25 cellular contexts compared by ENCODE assay signal in the genomic region with DNA sequence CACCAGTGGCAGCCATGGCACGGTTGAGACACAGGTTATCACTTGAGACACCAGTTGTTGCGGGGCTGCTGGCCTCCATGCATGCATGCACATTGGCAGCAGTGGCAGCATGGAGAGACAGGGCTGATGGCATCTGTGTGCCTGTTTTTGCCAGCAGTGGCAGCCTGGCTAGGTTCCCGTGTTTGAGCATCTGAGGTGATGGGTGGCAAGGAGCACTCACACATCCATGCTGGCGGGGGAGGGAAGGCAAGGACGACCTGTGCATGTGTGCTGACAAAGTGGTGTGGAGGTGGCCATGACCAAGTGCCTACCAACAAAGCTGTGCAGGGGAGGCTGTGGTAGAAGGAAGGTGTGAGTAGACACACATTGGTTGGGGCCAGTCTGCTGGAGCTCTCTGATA.
"Had no signal": no experiment of that assay in that cellular context is flagged by ENCODE, and none has a peak within 500 bp of the region (broad histone marks: within the 10 kb centered on the region; RNA-seq: fewer than 3 reads in every experiment).

No MANE protein-coding gene starts in this region.

- H3K4me3 Mint-ChIP-seq: activated CD4-positive, alpha-beta memory T cell treated with anti-CD3 and anti-CD28 coated beads for 36 hours; activated CD4-positive, alpha-beta T cell treated with anti-CD3 and anti-CD28 coated beads, Interleukin-2, amount 10 ng/mL, durations not matched to agents 7 days and 5 days; activated naive CD8-positive, alpha-beta T cell treated with anti-CD3 and anti-CD28 coated beads, Interleukin-2, amount 50 U/mL, for 24 hours; activated T-cell treated with anti-CD3 and anti-CD28 coated beads, Interleukin-2, amount 50 U/mL, for 4 hours; brain; central memory CD8-positive, alpha-beta T cell; T-cell had no signal

- H3K4me1 Mint-ChIP-seq: activated CD4-positive, alpha-beta T cell treated with anti-CD3 and anti-CD28 coated beads, Interleukin-2, amount 10 ng/mL, durations not matched to agents 7 days and 5 days; activated naive CD8-positive, alpha-beta T cell treated with anti-CD3 and anti-CD28 coated beads, Interleukin-2, amount 50 U/mL, for 24 hours; brain; central memory CD8-positive, alpha-beta T cell; T-cell had no signal

- ATAC-seq: activated naive CD4-positive, alpha-beta T cell treated with anti-CD3 and anti-CD28 coated beads, Interleukin-2, amount 50 U/mL, for 72 hours; activated naive CD8-positive, alpha-beta T cell treated with anti-CD3 and anti-CD28 coated beads, Interleukin-2, amount 50 U/mL, for 24 hours; activated T-cell treated with anti-CD3 and anti-CD28 coated beads, Interleukin-2, amount 50 U/mL, for 4 hours; PC-3; T-cell had no signal

- FAIRE-seq: astrocyte, RCC 7860, TTC549 had no signal

- DNase-seq: activated CD4-positive, alpha-beta memory T cell treated with anti-CD3 and anti-CD28 coated beads for 36 hours; activated CD4-positive, alpha-beta T cell treated with anti-CD3 and anti-CD28 coated beads, Interleukin-2, amount 10 ng/mL, durations not matched to agents 7 days and 5 days; activated CD4-positive, CD25-positive, alpha-beta regulatory T cell; activated CD8-positive, alpha-beta memory T cell treated with anti-CD3 and anti-CD28 coated beads for 24 hours; activated effector memory CD4-positive, alpha-beta T cell treated with anti-CD3 and anti-CD28 coated beads, Interleukin-2, amount 50 U/mL, for 16 hours; activated naive CD4-positive, alpha-beta T cell treated with Interleukin-2 at 50 U/mL for 16 hours; activated naive CD8-positive, alpha-beta T cell treated with anti-CD3 and anti-CD28 coated beads, Interleukin-2, amount 50 U/mL, for 24 hours; activated T-cell treated with anti-CD3 and anti-CD28 coated beads, Interleukin-2, amount 50 U/mL, for 4 hours; amniotic stem cell; NCI-H1048; NCI-H1417; NCI-H2029 treated with DMSO at 0.1 percent for 48 hours; NCI-H345; NCI-H510A treated with DMSO at 0.1 percent for 48 hours; PC-3; SHP77 treated with DMSO at 0.1 percent for 48 hours; T-cell; T-helper 2 cell; T1000 had no signal

- H3K27ac Mint-ChIP-seq: activated CD4-positive, alpha-beta memory T cell treated with anti-CD3 and anti-CD28 coated beads for 36 hours; activated CD4-positive, alpha-beta T cell treated with anti-CD3 and anti-CD28 coated beads, Interleukin-2, amount 10 ng/mL, durations not matched to agents 7 days and 5 days; activated naive CD4-positive, alpha-beta T cell treated with anti-CD3 and anti-CD28 coated beads, Interleukin-2, amount 50 U/mL, for 72 hours; activated naive CD8-positive, alpha-beta T cell treated with anti-CD3 and anti-CD28 coated beads, Interleukin-2, amount 50 U/mL, for 24 hours; brain; T-cell had no signal

- H3K36me3 Mint-ChIP-seq: activated CD4-positive, alpha-beta memory T cell treated with anti-CD3 and anti-CD28 coated beads for 36 hours; brain; T-cell had no signal

- H3K27me3 Mint-ChIP-seq: activated CD4-positive, alpha-beta memory T cell treated with anti-CD3 and anti-CD28 coated beads for 36 hours; activated CD4-positive, alpha-beta T cell treated with anti-CD3 and anti-CD28 coated beads, Interleukin-2, amount 10 ng/mL, durations not matched to agents 7 days and 5 days; activated naive CD8-positive, alpha-beta T cell treated with anti-CD3 and anti-CD28 coated beads, Interleukin-2, amount 50 U/mL, for 24 hours; brain; central memory CD8-positive, alpha-beta T cell; T-cell had no signal
